ENCODE assay signal across 9 cellular contexts in genomic region chr2:11175293-11175795, GRCh38. TPM values are rescaled to one million over a fixed set of nuclear protein-coding genes. Genes with fewer than 3 reads are reported as not detected.
DNase-seq lines count a peak whose midpoint lies in the region; TF ChIP-seq lines count a peak whose summit lies in the region.
"Had no signal": no experiment of that assay in that cellular context is flagged by ENCODE, and none has a peak within 500 bp of the region (broad histone marks: within the 10 kb centered on the region; RNA-seq: fewer than 3 reads in every experiment).

No MANE protein-coding gene starts in this region.

- H3K9me3 ChIP-seq in neutrophil, result no peaks in the 10 kb centered on the region
- no peaks in the 10 kb centered on the region for H3K9me3 ChIP-seq in transverse colon

- peak; percentile 80 for DNase-seq in EH (ENCODE audit: low read depth)
- peak; percentile 66 for DNase-seq in NOMO-1 treated with DMSO at 0.1 percent for 48 hours (lab: John Stamatoyannopoulos, UW; ENCODE audit: unreplicated experiment)
- peak; percentile 32 for DNase-seq in dermis blood vessel endothelial cell
- no peak for DNase-seq in transverse colon
- DNase-seq in GOT3 (lab: John Stamatoyannopoulos, UW), result no peak
- no peak for DNase-seq in DMS53 treated with DMSO at 0.1 percent for 48 hours (lab: John Stamatoyannopoulos, UW; ENCODE audit: unreplicated experiment)
- DNase-seq in stimulated activated CD4-positive, alpha-beta T cell treated with anti-CD3 and anti-CD28 coated beads, Interleukin-4, amount 100 ng/mL, for 1 hour, result no peak
- DNase-seq: NCI-H774 had no signal

- intact Hi-C loops in transverse colon (cut with DNase I; ENCODE audit: low total_unique reads), result no loop called here

- H3K27ac ChIP-seq in neutrophil, result peak overlapping the region; percentile 76
- H3K27ac ChIP-seq in transverse colon, result no peak overlapping the region

- peak overlapping the region in 1 of 2 experiments; percentile 1 for H3K4me3 ChIP-seq in neutrophil (ENCODE audit: low read depth in 1 of 2, low read length in 1 of 2)
- no peak overlapping the region for H3K4me3 ChIP-seq in transverse colon

- TF ChIP-seq CTCF in neutrophil (IDR thresholded peaks at IDR 0.05) (no peak), transverse colon (IDR thresholded peaks at IDR 0.05) (no peak)

- 83 to 100% methylated on average over 2 to 6 of the region's 6 CpGs for WGBS in transverse colon (ENCODE audit: low coverage in 1 of 2), 2 donors

- no peak for TF ChIP-seq EP300 in transverse colon (IDR thresholded peaks at IDR 0.05; ENCODE audit: low read depth)

- no peak for TF ChIP-seq POLR2A in transverse colon (IDR thresholded peaks at IDR 0.05)

- H3K4me1 ChIP-seq in neutrophil (ENCODE audit: control insufficient read depth in 1 of 2, insufficient read depth in 1 of 2, low read depth in 1 of 2, low read length in 1 of 2) (peaks cover 14 to 24% of the 10 kb centered on the region in 2 experiments), transverse colon (no peaks in the 10 kb centered on the region)

- H3K36me3 ChIP-seq in neutrophil, result no peaks in the 10 kb centered on the region
- peaks cover 0 to 7% (median 0%) of the 10 kb centered on the region in 4 donors for H3K36me3 ChIP-seq in transverse colon

- in situ Hi-C loops in transverse colon (cut with MboI; ENCODE audit: low pct_ligation_motif_present in 1 of 4, low pct_unique_long_range_greater_than_20kb in 1 of 4, low sequenced_read_pairs in 3 of 4), result no loop called here

- H3K27me3 ChIP-seq in neutrophil, result no peaks in the 10 kb centered on the region
- no peaks in the 10 kb centered on the region for H3K27me3 ChIP-seq in transverse colon

RNA-seq across cellular contexts. Expression of gene SLC66A3, which starts 20.1 kb away (rescaled TPM):
- total RNA-seq in dermis blood vessel endothelial cell (29.3 and 53.4 TPM in 2 replicates), transverse colon (10 to 100 TPM in 3 of 4 donors, 1 to 10 TPM in 1; 2.2 to 67.3 (median 39.8) TPM)

Comparison
In these comparisons a context has a peak if more than half of its experiments do, and no peak if none do; other contexts are left out.
1. DNase-seq: peak in EH (single experiment), NOMO-1 treated with DMSO at 0.1 percent for 48 hours (single experiment) and dermis blood vessel endothelial cell (single experiment); none in transverse colon (single experiment), GOT3 (single experiment), DMS53 treated with DMSO at 0.1 percent for 48 hours (single experiment) and stimulated activated CD4-positive, alpha-beta T cell treated with anti-CD3 and anti-CD28 coated beads, Interleukin-4, amount 100 ng/mL, for 1 hour (single experiment).